In genomic region chr10:35379226-35380137, GRCh38 we compare ENCODE assay signal across 2 cellular contexts.
TF ChIP-seq lines count a peak whose summit lies in the region.

No MANE protein-coding gene starts in this region.

TF ChIP-seq in HEK293, 187 proteins besides CTCF, POLR2A, EP300 and RAD21 (continued from another document):
- TF ChIP-seq, protein P1, sequence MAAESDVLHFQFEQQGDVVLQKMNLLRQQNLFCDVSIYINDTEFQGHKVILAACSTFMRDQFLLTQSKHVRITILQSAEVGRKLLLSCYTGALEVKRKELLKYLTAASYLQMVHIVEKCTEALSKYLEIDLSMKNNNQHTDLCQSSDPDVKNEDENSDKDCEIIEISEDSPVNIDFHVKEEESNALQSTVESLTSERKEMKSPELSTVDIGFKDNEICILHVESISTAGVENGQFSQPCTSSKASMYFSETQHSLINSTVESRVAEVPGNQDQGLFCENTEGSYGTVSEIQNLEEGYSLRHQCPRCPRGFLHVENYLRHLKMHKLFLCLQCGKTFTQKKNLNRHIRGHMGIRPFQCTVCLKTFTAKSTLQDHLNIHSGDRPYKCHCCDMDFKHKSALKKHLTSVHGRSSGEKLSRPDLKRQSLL (tag by site-specific recombination; IDR thresholded peaks at IDR 0.05), result 0 out of 2 replicates have a peak, but pooled peaks have one; percentile 12
- peak; percentile 24; the same call in 1 of the 2 replicates for TF ChIP-seq ZBTB17 (tag by site-specific recombination; IDR thresholded peaks at IDR 0.05)
- TF ChIP-seq OSR2 (tag by site-specific recombination; IDR thresholded peaks at IDR 0.05), result peak; percentile 52; the same call in 1 of the 2 replicates
- peak; percentile 70 for TF ChIP-seq SCRT2 (tag by site-specific recombination; IDR thresholded peaks at IDR 0.05)
- no peak for TF ChIP-seq ZBTB48 (tag by site-specific recombination; IDR thresholded peaks at IDR 0.05)
- no peak for TF ChIP-seq GLI4 (tag by site-specific recombination; IDR thresholded peaks at IDR 0.05)
- TF ChIP-seq ZBTB20 (tag by site-specific recombination; IDR thresholded peaks at IDR 0.05), result peak; percentile 35; the same call in 1 of the 2 replicates

TF ChIP-seq in SK-N-SH, 30 proteins besides CTCF, POLR2A, EP300 and RAD21 (continued from another document):
- TF ChIP-seq PBX3 (IDR thresholded peaks at IDR 0.05) (no peak), MXI1 (IDR thresholded peaks at IDR 0.05; ENCODE audit: low read depth, low read length) (no peak), RXRA (IDR thresholded peaks at IDR 0.05; ENCODE audit: borderline replicate concordance, low read depth) (no peak), JUND (IDR thresholded peaks at IDR 0.05) (no peak), IRF3 (IDR thresholded peaks at IDR 0.05; ENCODE audit: low read depth, low read length) (no peak), POLR2AphosphoS5 (IDR thresholded peaks at IDR 0.05; ENCODE audit: low read depth, low read length) (no peak), NRF1 (IDR thresholded peaks at IDR 0.05; ENCODE audit: low read depth, low read length) (no peak), MAX (IDR thresholded peaks at IDR 0.05; ENCODE audit: low read depth) (no peak), MEF2A (IDR thresholded peaks at IDR 0.05; ENCODE audit: borderline replicate concordance, low read depth) (no peak), TCF12 (IDR thresholded peaks at IDR 0.05) (no peak), RCOR1 (IDR thresholded peaks at IDR 0.05; ENCODE audit: low read length) (no peak), CHD2 (IDR thresholded peaks at IDR 0.05; ENCODE audit: low read length, partially characterized antibody) (no peak), FOXJ3 (CRISPR knock-in tag; IDR thresholded peaks at IDR 0.05) (no peak), SMC3 (IDR thresholded peaks at IDR 0.05; ENCODE audit: low read depth, low read length) (no peak), FOXM1 (IDR thresholded peaks at IDR 0.05; ENCODE audit: low read depth) (no peak)
- TF ChIP-seq, protein P2, sequence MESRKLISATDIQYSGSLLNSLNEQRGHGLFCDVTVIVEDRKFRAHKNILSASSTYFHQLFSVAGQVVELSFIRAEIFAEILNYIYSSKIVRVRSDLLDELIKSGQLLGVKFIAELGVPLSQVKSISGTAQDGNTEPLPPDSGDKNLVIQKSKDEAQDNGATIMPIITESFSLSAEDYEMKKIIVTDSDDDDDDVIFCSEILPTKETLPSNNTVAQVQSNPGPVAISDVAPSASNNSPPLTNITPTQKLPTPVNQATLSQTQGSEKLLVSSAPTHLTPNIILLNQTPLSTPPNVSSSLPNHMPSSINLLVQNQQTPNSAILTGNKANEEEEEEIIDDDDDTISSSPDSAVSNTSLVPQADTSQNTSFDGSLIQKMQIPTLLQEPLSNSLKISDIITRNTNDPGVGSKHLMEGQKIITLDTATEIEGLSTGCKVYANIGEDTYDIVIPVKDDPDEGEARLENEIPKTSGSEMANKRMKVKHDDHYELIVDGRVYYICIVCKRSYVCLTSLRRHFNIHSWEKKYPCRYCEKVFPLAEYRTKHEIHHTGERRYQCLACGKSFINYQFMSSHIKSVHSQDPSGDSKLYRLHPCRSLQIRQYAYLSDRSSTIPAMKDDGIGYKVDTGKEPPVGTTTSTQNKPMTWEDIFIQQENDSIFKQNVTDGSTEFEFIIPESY (IDR thresholded peaks at IDR 0.05; ENCODE audit: borderline replicate concordance, low read depth), result no peak
- TF ChIP-seq, protein P3, sequence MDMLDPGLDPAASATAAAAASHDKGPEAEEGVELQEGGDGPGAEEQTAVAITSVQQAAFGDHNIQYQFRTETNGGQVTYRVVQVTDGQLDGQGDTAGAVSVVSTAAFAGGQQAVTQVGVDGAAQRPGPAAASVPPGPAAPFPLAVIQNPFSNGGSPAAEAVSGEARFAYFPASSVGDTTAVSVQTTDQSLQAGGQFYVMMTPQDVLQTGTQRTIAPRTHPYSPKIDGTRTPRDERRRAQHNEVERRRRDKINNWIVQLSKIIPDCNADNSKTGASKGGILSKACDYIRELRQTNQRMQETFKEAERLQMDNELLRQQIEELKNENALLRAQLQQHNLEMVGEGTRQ (IDR thresholded peaks at IDR 0.05; ENCODE audit: borderline replicate concordance, low read depth, low read length), result no peak
